ENCODE assay signal across 1 cellular context in the genomic region with DNA sequence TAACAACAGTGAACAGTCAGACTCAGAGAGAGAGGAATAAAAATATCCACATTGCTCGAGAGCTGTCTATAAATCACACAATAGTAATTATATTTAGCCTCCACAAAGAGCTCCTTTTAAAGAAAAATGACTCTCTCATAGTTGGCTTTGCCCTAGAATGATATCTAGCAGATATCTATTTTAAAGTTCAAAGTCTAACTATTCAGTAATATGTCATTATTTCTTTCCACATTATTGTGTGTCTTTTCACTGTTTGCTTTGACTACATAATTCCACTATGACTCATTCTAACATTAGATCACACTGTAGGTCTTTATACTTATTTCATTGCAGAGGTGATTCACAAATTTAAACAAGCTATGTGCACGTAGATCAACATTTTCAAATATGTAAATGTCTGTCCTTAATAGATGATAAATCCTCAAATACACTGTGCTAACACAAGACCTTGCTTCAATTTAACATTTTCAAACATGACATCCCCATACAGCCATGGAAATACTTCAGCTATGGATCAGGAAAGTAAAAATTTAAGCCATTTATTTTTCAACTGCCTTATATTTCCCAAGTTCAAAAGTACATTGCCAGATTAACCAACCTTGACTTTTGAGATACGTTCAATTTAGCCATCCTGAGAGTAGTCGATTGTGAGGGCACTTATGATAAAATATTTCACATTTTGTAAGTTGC.
TF ChIP-seq lines count a peak whose summit lies in the region.

No MANE protein-coding gene starts in this region.

TF ChIP-seq in liver, 16 proteins besides CTCF, POLR2A, EP300 and RAD21 (continued from another document):
- TF ChIP-seq, protein P1, sequence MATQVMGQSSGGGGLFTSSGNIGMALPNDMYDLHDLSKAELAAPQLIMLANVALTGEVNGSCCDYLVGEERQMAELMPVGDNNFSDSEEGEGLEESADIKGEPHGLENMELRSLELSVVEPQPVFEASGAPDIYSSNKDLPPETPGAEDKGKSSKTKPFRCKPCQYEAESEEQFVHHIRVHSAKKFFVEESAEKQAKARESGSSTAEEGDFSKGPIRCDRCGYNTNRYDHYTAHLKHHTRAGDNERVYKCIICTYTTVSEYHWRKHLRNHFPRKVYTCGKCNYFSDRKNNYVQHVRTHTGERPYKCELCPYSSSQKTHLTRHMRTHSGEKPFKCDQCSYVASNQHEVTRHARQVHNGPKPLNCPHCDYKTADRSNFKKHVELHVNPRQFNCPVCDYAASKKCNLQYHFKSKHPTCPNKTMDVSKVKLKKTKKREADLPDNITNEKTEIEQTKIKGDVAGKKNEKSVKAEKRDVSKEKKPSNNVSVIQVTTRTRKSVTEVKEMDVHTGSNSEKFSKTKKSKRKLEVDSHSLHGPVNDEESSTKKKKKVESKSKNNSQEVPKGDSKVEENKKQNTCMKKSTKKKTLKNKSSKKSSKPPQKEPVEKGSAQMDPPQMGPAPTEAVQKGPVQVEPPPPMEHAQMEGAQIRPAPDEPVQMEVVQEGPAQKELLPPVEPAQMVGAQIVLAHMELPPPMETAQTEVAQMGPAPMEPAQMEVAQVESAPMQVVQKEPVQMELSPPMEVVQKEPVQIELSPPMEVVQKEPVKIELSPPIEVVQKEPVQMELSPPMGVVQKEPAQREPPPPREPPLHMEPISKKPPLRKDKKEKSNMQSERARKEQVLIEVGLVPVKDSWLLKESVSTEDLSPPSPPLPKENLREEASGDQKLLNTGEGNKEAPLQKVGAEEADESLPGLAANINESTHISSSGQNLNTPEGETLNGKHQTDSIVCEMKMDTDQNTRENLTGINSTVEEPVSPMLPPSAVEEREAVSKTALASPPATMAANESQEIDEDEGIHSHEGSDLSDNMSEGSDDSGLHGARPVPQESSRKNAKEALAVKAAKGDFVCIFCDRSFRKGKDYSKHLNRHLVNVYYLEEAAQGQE (IDR thresholded peaks at IDR 0.05) = no peak
- no peak for TF ChIP-seq YY1 (IDR thresholded peaks at IDR 0.05)
